Comparison of ENCODE assay signal across 25 cellular contexts in the genomic region with DNA sequence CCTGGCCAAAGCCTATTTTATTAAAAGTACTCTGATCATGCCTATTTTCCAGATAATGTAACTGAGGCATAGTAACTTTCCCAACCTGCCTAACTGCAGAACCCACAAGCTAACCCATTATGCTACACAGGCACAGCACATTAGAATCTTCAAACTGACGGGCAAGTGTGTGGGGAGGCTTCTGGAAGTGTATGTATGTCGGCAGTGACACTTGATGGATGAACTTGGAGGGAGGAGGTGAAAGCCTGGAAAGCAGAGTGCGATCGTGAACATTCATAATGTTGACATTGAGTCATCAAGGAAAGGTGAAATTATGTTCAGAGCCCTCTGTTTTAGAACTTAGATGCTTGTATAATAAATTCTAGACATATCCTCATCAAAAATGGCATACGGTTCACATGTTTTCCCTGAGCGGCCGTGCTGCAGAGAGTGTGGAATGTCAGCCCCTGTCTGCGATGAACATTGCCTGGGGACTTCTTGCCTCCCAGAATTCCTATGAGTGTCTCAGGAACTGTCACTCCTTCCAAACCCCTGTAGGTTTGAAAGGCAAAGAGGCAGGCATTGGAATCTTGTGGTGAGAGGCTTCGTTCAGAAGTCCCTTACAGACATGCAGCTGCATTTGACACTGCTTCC.
"Had no signal": no experiment of that assay in that cellular context is flagged by ENCODE, and none has a peak within 500 bp of the region (broad histone marks: within the 10 kb centered on the region; RNA-seq: fewer than 3 reads in every experiment).

No MANE protein-coding gene starts in this region.

- DNase-seq: Kasumi-1, MM.1S, MV-4-11, NCI-H1048, NCI-H1105, NCI-H1417, NCI-H1436 treated with DMSO at 0.1 percent for 48 hours, NCI-H1694, NCI-H187 treated with DMSO at 0.1 percent for 48 hours, NCI-H2029 treated with DMSO at 0.1 percent for 48 hours, NCI-H2171 treated with DMSO at 0.1 percent for 48 hours, NCI-H345, NCI-H446 treated with DMSO at 0.1 percent for 48 hours, NCI-H510A treated with DMSO at 0.1 percent for 48 hours, NCI-H526, NCI-H748 treated with DMSO at 0.1 percent for 48 hours, SHP77 treated with DMSO at 0.1 percent for 48 hours, SJCRH30 had no signal

- H3K27ac ChIP-seq: HL-60, KMS-11, RWPE1, SJCRH30 had no signal

- H3K9ac ChIP-seq: KMS-11 had no signal

- H3K27me3 ChIP-seq: SJCRH30 had no signal

- ATAC-seq: K562, Panc1, Right ventricle myocardium inferior, SK-N-SH treated with all-trans-retinoic acid at 6 μM for 48 hours had no signal

- H3K4me2 ChIP-seq: KMS-11 had no signal

- H3K9me3 ChIP-seq: SJCRH30 had no signal

- H3K4me1 ChIP-seq: SJCRH30 had no signal

- H3K36me3 ChIP-seq: SJCRH30 had no signal

- H3K4me3 ChIP-seq: K562, SJCRH30 had no signal
